ENCODE assay signal across 9 cellular contexts in the genomic region with DNA sequence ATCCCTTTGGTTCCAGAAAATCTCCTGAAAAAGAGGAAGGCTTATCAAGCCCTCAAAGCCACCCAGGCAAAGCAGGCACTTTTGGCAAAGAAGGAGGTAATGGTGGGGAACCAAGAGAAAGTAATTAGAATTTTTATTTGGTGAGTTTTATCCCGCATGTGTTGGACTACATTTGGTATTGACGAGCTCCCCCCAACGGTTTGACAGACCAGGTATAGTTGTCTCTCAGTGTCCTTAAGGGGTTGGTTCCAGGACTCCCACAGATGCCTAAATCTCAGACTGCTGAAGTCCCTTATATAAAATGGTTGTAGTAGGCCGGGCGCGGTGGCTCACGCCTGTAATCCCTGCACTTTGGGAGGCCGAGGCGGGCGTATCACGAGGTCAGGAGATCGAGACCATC. TPM values are rescaled to one million over a fixed set of nuclear protein-coding genes. Genes with fewer than 3 reads are reported as not detected.
DNase-seq lines count a peak whose midpoint lies in the region; ATAC-seq and TF ChIP-seq lines count a peak whose summit lies in the region.
"Not testable (repeated sequence)": the region's sequence is repeated elsewhere in the genome, so short reads cannot be mapped to it uniquely, and the experiment has no call there.
"Had no signal": no experiment of that assay in that cellular context is flagged by ENCODE, and none has a peak within 500 bp of the region (broad histone marks: within the 10 kb centered on the region; RNA-seq: fewer than 3 reads in every experiment).

No MANE protein-coding gene starts in this region.

- H3K4me2 ChIP-seq in GM23338 (peak overlapping the region; percentile 94), OCI-LY3 (ENCODE audit: low read length) (peak overlapping the region; percentile 84), skeletal muscle satellite cell (ENCODE audit: low read length) (peak overlapping the region; percentile 96)

- peak overlapping the region; percentile 80; the same call in 1 of the 2 replicates for H3K27ac ChIP-seq in ACC112 (ENCODE audit: low read depth, low read length)
- peak overlapping the region; percentile 90 for H3K27ac ChIP-seq in GM23338 (ENCODE audit: low read depth)
- 0 out of 2 replicates have a peak overlapping the region, but pooled peaks have one; percentile 82 for H3K27ac ChIP-seq in OCI-LY3 (ENCODE audit: low read length)
- peak overlapping the region in 3 of 4 donors; percentile 88 to 94 (median 94) for H3K27ac ChIP-seq in gastroesophageal sphincter

- H3K27me3 ChIP-seq in ACC112 (ENCODE audit: insufficient read depth, low read length); GM23338 (ENCODE audit: insufficient read depth); OCI-LY3 (ENCODE audit: low read depth, low read length); gastroesophageal sphincter; mucosa of stomach (ENCODE audit: control insufficient read depth, insufficient read depth, low read length); skeletal muscle satellite cell (ENCODE audit: control insufficient read depth, insufficient read depth, low read length): not testable (repeated sequence)

- ATAC-seq in GM23338; activated CD8-positive, alpha-beta T cell treated with anti-CD3 and anti-CD28 coated beads, Interleukin-2, amount 10 ng/mL, durations not matched to agents 7 days and 5 days; gastroesophageal sphincter: not testable (repeated sequence)

- H3K79me2 ChIP-seq in ACC112 (ENCODE audit: control insufficient read depth, insufficient read depth, low read length, unreplicated experiment) (peaks cover 45% of the 10 kb centered on the region), GM23338 (replicated peaks; ENCODE audit: insufficient read depth) (peaks cover 47% of the 10 kb centered on the region), OCI-LY3 (ENCODE audit: low read length) (peaks cover 60% of the 10 kb centered on the region)

- not testable (repeated sequence) for H3K9me3 ChIP-seq in OCI-LY3 (ENCODE audit: insufficient read depth, low read length); gastroesophageal sphincter; mucosa of stomach (ENCODE audit: control insufficient read depth, low read length); skeletal muscle satellite cell (replicated peaks; ENCODE audit: low read length)

- peak overlapping the region; percentile 96 for H3K4me3 Mint-ChIP-seq in GM23338
- H3K4me3 Mint-ChIP-seq in activated CD8-positive, alpha-beta T cell treated with anti-CD3 and anti-CD28 coated beads, Interleukin-2, amount 10 ng/mL, durations not matched to agents 7 days and 5 days, result peak overlapping the region; percentile 100

- peaks cover 55% of the 10 kb centered on the region for H3K36me3 Mint-ChIP-seq in GM23338 (ENCODE audit: low read depth)
- peaks cover 36% of the 10 kb centered on the region for H3K36me3 Mint-ChIP-seq in activated CD8-positive, alpha-beta T cell treated with anti-CD3 and anti-CD28 coated beads, Interleukin-2, amount 10 ng/mL, durations not matched to agents 7 days and 5 days (ENCODE audit: low read depth)

- not testable (repeated sequence) for H3K4me1 Mint-ChIP-seq in GM23338
- H3K4me1 Mint-ChIP-seq in activated CD8-positive, alpha-beta T cell treated with anti-CD3 and anti-CD28 coated beads, Interleukin-2, amount 10 ng/mL, durations not matched to agents 7 days and 5 days (ENCODE audit: low read depth), result peaks cover 25% of the 10 kb centered on the region

- peak overlapping the region; percentile 100 for H3K4me3 ChIP-seq in ACC112 (ENCODE audit: low read depth, low read length)
- H3K4me3 ChIP-seq in GM23338, result peak overlapping the region; percentile 87
- peak overlapping the region; percentile 79 for H3K4me3 ChIP-seq in OCI-LY3 (ENCODE audit: low read length)
- H3K4me3 ChIP-seq in cardiac fibroblast (replicated peaks in 1 of 2; ENCODE audit: low read depth in 2 of 2, low read length in 2 of 2), result peak overlapping the region; percentile 63 to 70
- H3K4me3 ChIP-seq in gastroesophageal sphincter, result peak overlapping the region in 1 of 2 donors; percentile 64
- peak overlapping the region; percentile 69 for H3K4me3 ChIP-seq in mucosa of stomach (ENCODE audit: low read length)
- H3K4me3 ChIP-seq in skeletal muscle satellite cell (ENCODE audit: low read length), result peak overlapping the region; percentile 92

- not testable (repeated sequence) for TF ChIP-seq EP300 in gastroesophageal sphincter (IDR thresholded peaks at IDR 0.05)

- H3K27ac Mint-ChIP-seq in GM23338, result peak overlapping the region; percentile 99
- H3K27ac Mint-ChIP-seq in activated CD8-positive, alpha-beta T cell treated with anti-CD3 and anti-CD28 coated beads, Interleukin-2, amount 10 ng/mL, durations not matched to agents 7 days and 5 days, result peak overlapping the region; percentile 100

- not testable (repeated sequence) for H3K9me2 ChIP-seq in GM23338 (ENCODE audit: insufficient read depth)

- H2AFZ ChIP-seq in ACC112 (ENCODE audit: low read length, unreplicated experiment); GM23338; OCI-LY3 (ENCODE audit: low read depth, low read length): not testable (repeated sequence)

- CTCF ChIA-PET in activated CD8-positive, alpha-beta T cell treated with anti-CD3 and anti-CD28 coated beads, Interleukin-2, amount 10 ng/mL, durations not matched to agents 7 days and 5 days (lab: Charles Lee), result interaction anchor here (0.7 to 6.5 kb wide), 5 partner anchors 11 to 219 kb away, joined by 3 to 69 read pairs (median 8); partner anchors contain the start of gene TBCC

- peaks cover 26% of the 10 kb centered on the region for H3K36me3 ChIP-seq in ACC112 (ENCODE audit: insufficient read depth, low read length)
- peaks cover 52% of the 10 kb centered on the region for H3K36me3 ChIP-seq in GM23338 (ENCODE audit: insufficient read depth)
- H3K36me3 ChIP-seq in OCI-LY3 (replicated peaks; ENCODE audit: low read depth, low read length), result peaks cover 35% of the 10 kb centered on the region
- peaks cover 6 to 44% of the 10 kb centered on the region in 2 donors for H3K36me3 ChIP-seq in gastroesophageal sphincter
- H3K36me3 ChIP-seq in mucosa of stomach (ENCODE audit: control insufficient read depth, insufficient read depth, low read length), result not testable (repeated sequence)
- peaks cover 32% of the 10 kb centered on the region for H3K36me3 ChIP-seq in skeletal muscle satellite cell (ENCODE audit: insufficient read depth, low read length)

- H3K4me1 ChIP-seq in ACC112 (ENCODE audit: control insufficient read depth, insufficient read depth, low read length, unreplicated experiment); GM23338 (ENCODE audit: insufficient read depth); OCI-LY3 (ENCODE audit: low read length); mucosa of stomach (ENCODE audit: control insufficient read depth, insufficient read depth, low read length): not testable (repeated sequence)
- peaks cover 0 to 48% (median 10%) of the 10 kb centered on the region in 3 donors for H3K4me1 ChIP-seq in gastroesophageal sphincter
- H3K4me1 ChIP-seq in skeletal muscle satellite cell (ENCODE audit: control insufficient read depth, insufficient read depth, low read length), result peaks cover 11% of the 10 kb centered on the region

- not testable (repeated sequence) for H3K9me3 Mint-ChIP-seq in GM23338; activated CD8-positive, alpha-beta T cell treated with anti-CD3 and anti-CD28 coated beads, Interleukin-2, amount 10 ng/mL, durations not matched to agents 7 days and 5 days (ENCODE audit: insufficient read depth)

- not testable (repeated sequence) for DNase-seq in GM23338 (ENCODE audit: low spot score); activated CD8-positive, alpha-beta T cell treated with anti-CD3 and anti-CD28 coated beads, Interleukin-2, amount 10 ng/mL, durations not matched to agents 7 days and 5 days; cardiac fibroblast (ENCODE audit: low read depth in 2 of 2)

- POLR2A ChIA-PET in activated CD8-positive, alpha-beta T cell treated with anti-CD3 and anti-CD28 coated beads, Interleukin-2, amount 10 ng/mL, durations not matched to agents 7 days and 5 days (lab: Charles Lee), result interaction anchor here (2.2 to 3.8 kb wide), 3 partner anchors 10 to 134 kb away, joined by 20 to 48 read pairs (median 33); partner anchors contain the start of genes BICRAL and TBCC

- TF ChIP-seq POLR2A in gastroesophageal sphincter (IDR thresholded peaks at IDR 0.05), result not testable (repeated sequence)

- not testable (repeated sequence) for TF ChIP-seq CTCF in GM23338 (conservative IDR thresholded peaks at IDR 0.05; ENCODE audit: low read depth in 2 of 2); OCI-LY3 (IDR thresholded peaks at IDR 0.05; ENCODE audit: low read depth, low read length); cardiac fibroblast (IDR thresholded peaks at IDR 0.05; ENCODE audit: low read depth, low read length); gastroesophageal sphincter (IDR thresholded peaks at IDR 0.05)

- not testable (repeated sequence) for H3K27me3 Mint-ChIP-seq in GM23338 (ENCODE audit: insufficient read depth, low read depth, poor library complexity); activated CD8-positive, alpha-beta T cell treated with anti-CD3 and anti-CD28 coated beads, Interleukin-2, amount 10 ng/mL, durations not matched to agents 7 days and 5 days (ENCODE audit: low read depth)

- H4K20me1 ChIP-seq in GM23338 (replicated peaks; ENCODE audit: insufficient read depth), result peaks cover 26% of the 10 kb centered on the region
- not testable (repeated sequence) for H4K20me1 ChIP-seq in OCI-LY3 (ENCODE audit: insufficient read depth, low read length)

- H3K9ac ChIP-seq in OCI-LY3 (ENCODE audit: low read length), result peak overlapping the region; percentile 83
- H3K9ac ChIP-seq in mucosa of stomach (ENCODE audit: low read length), result peak overlapping the region; percentile 90
- H3K9ac ChIP-seq in skeletal muscle satellite cell (ENCODE audit: low read depth, low read length), result peak overlapping the region; percentile 97

- 65 to 89% methylated on average over 3 to 7 of the region's 12 CpGs for WGBS in gastroesophageal sphincter (ENCODE audit: low coverage in 1 of 2), 2 donors

- peaks cover 23% of the 10 kb centered on the region for H3F3A ChIP-seq in GM23338 (replicated peaks; ENCODE audit: low read depth)

RNA-seq across cellular contexts. Expression of gene RPL7L1, which starts 1.5 kb away (rescaled TPM):
- total RNA-seq in GM23338 (2014; rRNA removed; shearing (Covaris generic)), result 109 and 124 TPM in 2 replicates
- polyA plus RNA-seq in GM23338 (2016; fragmentation: Nextera tagmentation; extraction: Ambion mirVana), result 82.1 and 86.9 TPM in 2 replicates
- total RNA-seq in activated CD8-positive, alpha-beta T cell treated with anti-CD3 and anti-CD28 coated beads, Interleukin-2, amount 10 ng/mL, durations not matched to agents 7 days and 5 days, result 10 to 100 TPM; 74.1 to 77.9 TPM
- total RNA-seq in gastroesophageal sphincter, result 100 to 1,000 TPM in 1 of 4 donors, 10 to 100 TPM in 3; 61.1 to 106 (median 87.9) TPM
- total RNA-seq in skeletal muscle satellite cell (2012; rRNA removed), result 140 and 163 TPM in 2 replicates

RNA-seq across cellular contexts. Expression of gene PTCRA, which starts 35.0 kb away (rescaled TPM):
- not detected in 2 replicates for total RNA-seq in GM23338 (2014; rRNA removed; shearing (Covaris generic))
- polyA plus RNA-seq in GM23338 (2016; fragmentation: Nextera tagmentation; extraction: Ambion mirVana), result 0.30 TPM in 1 of 2 replicates, not detected in the other
- total RNA-seq in activated CD8-positive, alpha-beta T cell treated with anti-CD3 and anti-CD28 coated beads, Interleukin-2, amount 10 ng/mL, durations not matched to agents 7 days and 5 days, result not detected
- total RNA-seq in gastroesophageal sphincter, result not detected
- not detected in 2 replicates for total RNA-seq in skeletal muscle satellite cell (2012; rRNA removed)
- total RNA-seq: renal cortical epithelial cell had no signal

RNA-seq across cellular contexts. Expression of gene CNPY3, which starts 48.4 kb away (rescaled TPM):
- 66.3 and 67.0 TPM in 2 replicates for total RNA-seq in GM23338 (2014; rRNA removed; shearing (Covaris generic))
- 68.5 and 74.5 TPM in 2 replicates for polyA plus RNA-seq in GM23338 (2016; fragmentation: Nextera tagmentation; extraction: Ambion mirVana)
- 10 to 100 TPM; 86.0 to 87.6 TPM for total RNA-seq in activated CD8-positive, alpha-beta T cell treated with anti-CD3 and anti-CD28 coated beads, Interleukin-2, amount 10 ng/mL, durations not matched to agents 7 days and 5 days
- 10 to 100 TPM; 23.3 to 37.9 (median 36.8) TPM for total RNA-seq in gastroesophageal sphincter
- 13.1 and 15.0 TPM in 2 replicates for total RNA-seq in skeletal muscle satellite cell (2012; rRNA removed)
